8 cellular contexts compared by ENCODE assay signal in the genomic region with DNA sequence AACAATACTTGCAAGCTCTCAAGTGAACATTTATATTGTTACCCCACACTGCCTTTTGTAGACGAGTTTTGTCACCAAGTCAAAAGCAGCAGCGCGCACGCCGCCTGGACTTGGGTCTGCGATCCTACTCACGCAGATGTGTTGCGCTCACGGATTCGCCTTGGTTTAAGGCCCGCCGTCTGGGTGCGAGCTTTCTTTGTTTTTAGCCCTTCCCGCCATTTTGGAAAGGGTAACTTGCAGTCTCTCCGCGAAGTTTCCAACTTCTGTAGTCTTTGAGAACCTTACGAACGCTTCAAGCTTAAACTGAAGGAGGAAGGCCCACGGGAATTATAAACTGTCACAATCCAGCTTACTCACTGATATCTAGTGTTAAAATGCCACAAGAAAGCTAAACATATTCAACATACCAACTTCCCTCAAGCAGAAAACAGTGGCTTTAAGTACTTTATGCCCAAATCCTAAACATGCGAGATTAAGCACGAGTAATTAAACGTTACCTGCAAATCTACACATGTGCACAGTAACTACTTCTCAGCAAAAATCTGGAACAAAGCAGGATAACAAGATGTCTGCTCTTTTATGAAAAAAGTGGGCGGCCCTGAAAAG.
DNase-seq lines count a peak whose midpoint lies in the region; ATAC-seq and TF ChIP-seq lines count a peak whose summit lies in the region.

No MANE protein-coding gene starts in this region.

- peaks cover 3% of the 10 kb centered on the region for H3K27me3 Mint-ChIP-seq in activated naive CD4-positive, alpha-beta T cell treated with anti-CD3 and anti-CD28 coated beads for 36 hours (ENCODE audit: low read depth)
- H3K27me3 Mint-ChIP-seq in glutamatergic neuron (ENCODE audit: unreplicated experiment), result peaks cover 19% of the 10 kb centered on the region

- intact Hi-C loops in OCI-LY7 (cut with micrococcal nuclease; ENCODE audit: unreplicated experiment), result loop anchor here (1.0 to 2.0 kb wide), 5 partner anchors 11 to 848 kb away; a partner anchor contains a TSS
- intact Hi-C loops in activated naive CD4-positive, alpha-beta T cell treated with anti-CD3 and anti-CD28 coated beads for 36 hours (cut with micrococcal nuclease), result loop anchor here (1.0 to 5.0 kb wide), 15 partner anchors 12 to 1523 kb away; a partner anchor contains a TSS

- H3K9me2 ChIP-seq in OCI-LY7 (ENCODE audit: insufficient read depth, low read length), result no peaks in the 10 kb centered on the region

- POLR2A ChIA-PET in OCI-LY7 (lab: Charles Lee), result interaction anchor here (0.5 to 6.5 kb wide), 36 partner anchors 12 to 1589 kb away, joined by 3 to 269 read pairs (median 5); a partner anchor contains a TSS

- H3K79me2 ChIP-seq in OCI-LY7 (ENCODE audit: insufficient read depth, low read depth, low read length) (peaks cover 4% of the 10 kb centered on the region; the same call in 1 of the 2 replicates), parathyroid adenoma (no peaks in the 10 kb centered on the region)

- peaks cover 15% of the 10 kb centered on the region for H3K9me3 ChIP-seq in OCI-LY7 (ENCODE audit: low read length)
- no peaks in the 10 kb centered on the region for H3K9me3 ChIP-seq in parathyroid adenoma (ENCODE audit: control insufficient read depth, low read length)

- no peaks in the 10 kb centered on the region for H4K20me1 ChIP-seq in OCI-LY7 (ENCODE audit: insufficient read depth, low read length)

- no peaks in the 10 kb centered on the region for H3K27me3 ChIP-seq in parathyroid adenoma (ENCODE audit: control insufficient read depth, insufficient read depth, low read length)

- H3K4me3 ChIP-seq in OCI-LY7 (ENCODE audit: low read depth, low read length, poor library complexity, severe bottlenecking) (peak overlapping the region; percentile 80), parathyroid adenoma (ENCODE audit: low read depth, low read length) (peak overlapping the region; percentile 94)

- H3K4me1 ChIP-seq in OCI-LY7 (ENCODE audit: insufficient read depth, low read length, poor library complexity, severe bottlenecking) (peaks cover 34% of the 10 kb centered on the region), parathyroid adenoma (peaks cover 7% of the 10 kb centered on the region)

- peak overlapping the region; percentile 93 for H3K4me3 Mint-ChIP-seq in activated naive CD4-positive, alpha-beta T cell treated with anti-CD3 and anti-CD28 coated beads for 36 hours
- H3K4me3 Mint-ChIP-seq in glutamatergic neuron (ENCODE audit: unreplicated experiment), result peak overlapping the region; percentile 93

- BruUV-seq in OCI-LY7 (replicated peaks; lab: Mats Ljungman, UMichigan), result no TSS peak

- peaks cover 14% of the 10 kb centered on the region for H3K36me3 Mint-ChIP-seq in activated naive CD4-positive, alpha-beta T cell treated with anti-CD3 and anti-CD28 coated beads for 36 hours (ENCODE audit: low read depth)
- H3K36me3 Mint-ChIP-seq in glutamatergic neuron (ENCODE audit: unreplicated experiment), result peaks cover 6% of the 10 kb centered on the region

- peak; percentile 65 for DNase-seq in activated T-cell treated with anti-CD3 and anti-CD28 coated beads, Interleukin-2, amount 50 U/mL, for 1 hour
- DNase-seq in activated T-cell treated with anti-CD3 and anti-CD28 coated beads for 4 hours, result no peak
- DNase-seq in OCI-LY7 (ENCODE audit: low spot score), result peak; percentile 89
- DNase-seq in activated naive CD4-positive, alpha-beta T cell treated with anti-CD3 and anti-CD28 coated beads for 36 hours, result peak; percentile 72
- DNase-seq in glutamatergic neuron, result peak; percentile 41
- DNase-seq in NCI-H187 treated with DMSO at 0.1 percent for 48 hours (lab: John Stamatoyannopoulos, UW), result no peak

- peaks cover 16% of the 10 kb centered on the region for H3K4me1 Mint-ChIP-seq in activated naive CD4-positive, alpha-beta T cell treated with anti-CD3 and anti-CD28 coated beads for 36 hours (ENCODE audit: low read depth)
- H3K4me1 Mint-ChIP-seq in glutamatergic neuron (ENCODE audit: low read depth, unreplicated experiment), result peaks cover 4% of the 10 kb centered on the region

- H3K9ac ChIP-seq in parathyroid adenoma, result peak overlapping the region; percentile 4

- H3K36me3 ChIP-seq in OCI-LY7 (ENCODE audit: insufficient read depth, low read length) (peaks cover 19% of the 10 kb centered on the region), parathyroid adenoma (ENCODE audit: control insufficient read depth, insufficient read depth, low read length) (no peaks in the 10 kb centered on the region)

- H3K27ac ChIP-seq in OCI-LY7 (ENCODE audit: low read depth, low read length, poor library complexity, severe bottlenecking), result peak overlapping the region; percentile 96
- H3K27ac ChIP-seq in parathyroid adenoma, result peak overlapping the region; percentile 98

- H3K27ac Mint-ChIP-seq in activated naive CD4-positive, alpha-beta T cell treated with anti-CD3 and anti-CD28 coated beads for 36 hours, result peak overlapping the region; percentile 100
- H3K27ac Mint-ChIP-seq in glutamatergic neuron (ENCODE audit: unreplicated experiment), result peak overlapping the region; percentile 91

- peaks cover 3% of the 10 kb centered on the region for H3K9me3 Mint-ChIP-seq in activated naive CD4-positive, alpha-beta T cell treated with anti-CD3 and anti-CD28 coated beads for 36 hours
- peaks cover 19% of the 10 kb centered on the region for H3K9me3 Mint-ChIP-seq in glutamatergic neuron (ENCODE audit: unreplicated experiment)

- no peak for ATAC-seq in HG03460 (IDR thresholded peaks at IDR 0.05; ENCODE audit: unreplicated experiment)

- H2AFZ ChIP-seq in OCI-LY7 (ENCODE audit: low read length) (no peak overlapping the region), parathyroid adenoma (peak overlapping the region; percentile 95)

- CTCF ChIA-PET in OCI-LY7 (lab: Charles Lee; ENCODE audit: unreplicated experiment), result no interaction called here
- CTCF ChIA-PET in activated naive CD4-positive, alpha-beta T cell treated with anti-CD3 and anti-CD28 coated beads for 36 hours (lab: Charles Lee), result interaction anchor here (1.2 kb wide), 1 partner anchor 34 kb away, joined by 4 read pairs; a partner anchor contains a TSS

- TF ChIP-seq CTCF in OCI-LY7 (conservative IDR thresholded peaks at IDR 0.05; ENCODE audit: low read length), result 0 out of 2 replicates have a peak, but pooled peaks have one; percentile 25
- TF ChIP-seq CTCF in glutamatergic neuron (IDR thresholded peaks at IDR 0.05; ENCODE audit: partially characterized antibody, unreplicated experiment), result no peak
- no peak for TF ChIP-seq CTCF in parathyroid adenoma (IDR thresholded peaks at IDR 0.05)

- H3K4me2 ChIP-seq in OCI-LY7 (ENCODE audit: low read length) (peak overlapping the region; percentile 87), parathyroid adenoma (ENCODE audit: low read length) (peak overlapping the region; percentile 92)

Comparison
In these comparisons a context has a peak if more than half of its experiments do, and no peak if none do; other contexts are left out.
1. DNase-seq: peak in activated T-cell treated with anti-CD3 and anti-CD28 coated beads, Interleukin-2, amount 50 U/mL, for 1 hour (single experiment), OCI-LY7 (single experiment), activated naive CD4-positive, alpha-beta T cell treated with anti-CD3 and anti-CD28 coated beads for 36 hours (single experiment) and glutamatergic neuron (single experiment); none in activated T-cell treated with anti-CD3 and anti-CD28 coated beads for 4 hours (single experiment) and NCI-H187 treated with DMSO at 0.1 percent for 48 hours (single experiment).